Comparison of ENCODE assay signal across 1 cellular context in the genomic region with DNA sequence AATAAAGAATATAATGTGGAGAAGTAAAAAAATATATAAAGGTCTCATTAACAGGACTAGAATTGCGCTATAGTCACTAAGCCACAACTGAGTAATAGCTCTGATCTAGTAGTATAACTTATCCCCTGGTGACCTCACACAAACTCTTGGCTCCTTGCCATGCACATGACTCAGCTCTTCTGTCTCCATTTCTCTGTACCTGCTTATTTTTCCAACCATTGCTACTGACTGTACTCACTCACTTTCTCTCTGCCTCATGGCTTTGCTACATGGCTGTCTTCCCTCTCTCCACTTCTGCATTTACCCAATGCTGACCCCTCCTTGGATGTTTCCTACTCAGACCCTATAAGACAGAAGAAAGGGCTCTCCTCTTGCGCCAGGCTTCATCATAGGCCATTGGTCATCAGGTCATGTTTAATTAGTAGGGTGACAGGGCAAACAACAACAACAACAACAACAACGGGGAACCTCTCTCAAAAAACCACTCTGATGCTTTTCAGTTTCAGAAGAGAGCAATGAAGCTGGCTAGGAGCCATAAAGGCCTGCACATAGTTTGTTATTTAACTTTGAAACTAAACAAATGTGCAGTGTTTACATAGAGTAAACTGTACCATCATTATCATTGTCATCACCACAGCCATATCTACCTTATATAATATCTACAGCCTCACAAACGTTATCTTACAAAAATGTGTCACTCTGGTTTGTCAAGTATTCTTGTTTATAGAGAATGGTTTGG.
TF ChIP-seq lines count a peak whose summit lies in the region.

No MANE protein-coding gene starts in this region.

TF ChIP-seq in HEK293, 187 proteins besides CTCF, POLR2A, EP300 and RAD21 (continued from another document):
- TF ChIP-seq, protein P1, sequence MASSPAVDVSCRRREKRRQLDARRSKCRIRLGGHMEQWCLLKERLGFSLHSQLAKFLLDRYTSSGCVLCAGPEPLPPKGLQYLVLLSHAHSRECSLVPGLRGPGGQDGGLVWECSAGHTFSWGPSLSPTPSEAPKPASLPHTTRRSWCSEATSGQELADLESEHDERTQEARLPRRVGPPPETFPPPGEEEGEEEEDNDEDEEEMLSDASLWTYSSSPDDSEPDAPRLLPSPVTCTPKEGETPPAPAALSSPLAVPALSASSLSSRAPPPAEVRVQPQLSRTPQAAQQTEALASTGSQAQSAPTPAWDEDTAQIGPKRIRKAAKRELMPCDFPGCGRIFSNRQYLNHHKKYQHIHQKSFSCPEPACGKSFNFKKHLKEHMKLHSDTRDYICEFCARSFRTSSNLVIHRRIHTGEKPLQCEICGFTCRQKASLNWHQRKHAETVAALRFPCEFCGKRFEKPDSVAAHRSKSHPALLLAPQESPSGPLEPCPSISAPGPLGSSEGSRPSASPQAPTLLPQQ (tag by site-specific recombination; IDR thresholded peaks at IDR 0.05), result 0 out of 2 replicates have a peak, but pooled peaks have one; percentile 19
- TF ChIP-seq, protein P2, sequence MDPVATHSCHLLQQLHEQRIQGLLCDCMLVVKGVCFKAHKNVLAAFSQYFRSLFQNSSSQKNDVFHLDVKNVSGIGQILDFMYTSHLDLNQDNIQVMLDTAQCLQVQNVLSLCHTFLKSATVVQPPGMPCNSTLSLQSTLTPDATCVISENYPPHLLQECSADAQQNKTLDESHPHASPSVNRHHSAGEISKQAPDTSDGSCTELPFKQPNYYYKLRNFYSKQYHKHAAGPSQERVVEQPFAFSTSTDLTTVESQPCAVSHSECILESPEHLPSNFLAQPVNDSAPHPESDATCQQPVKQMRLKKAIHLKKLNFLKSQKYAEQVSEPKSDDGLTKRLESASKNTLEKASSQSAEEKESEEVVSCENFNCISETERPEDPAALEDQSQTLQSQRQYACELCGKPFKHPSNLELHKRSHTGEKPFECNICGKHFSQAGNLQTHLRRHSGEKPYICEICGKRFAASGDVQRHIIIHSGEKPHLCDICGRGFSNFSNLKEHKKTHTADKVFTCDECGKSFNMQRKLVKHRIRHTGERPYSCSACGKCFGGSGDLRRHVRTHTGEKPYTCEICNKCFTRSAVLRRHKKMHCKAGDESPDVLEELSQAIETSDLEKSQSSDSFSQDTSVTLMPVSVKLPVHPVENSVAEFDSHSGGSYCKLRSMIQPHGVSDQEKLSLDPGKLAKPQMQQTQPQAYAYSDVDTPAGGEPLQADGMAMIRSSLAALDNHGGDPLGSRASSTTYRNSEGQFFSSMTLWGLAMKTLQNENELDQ (tag by site-specific recombination; IDR thresholded peaks at IDR 0.05; ENCODE audit: low read depth), result no peak
- TF ChIP-seq, protein P3, sequence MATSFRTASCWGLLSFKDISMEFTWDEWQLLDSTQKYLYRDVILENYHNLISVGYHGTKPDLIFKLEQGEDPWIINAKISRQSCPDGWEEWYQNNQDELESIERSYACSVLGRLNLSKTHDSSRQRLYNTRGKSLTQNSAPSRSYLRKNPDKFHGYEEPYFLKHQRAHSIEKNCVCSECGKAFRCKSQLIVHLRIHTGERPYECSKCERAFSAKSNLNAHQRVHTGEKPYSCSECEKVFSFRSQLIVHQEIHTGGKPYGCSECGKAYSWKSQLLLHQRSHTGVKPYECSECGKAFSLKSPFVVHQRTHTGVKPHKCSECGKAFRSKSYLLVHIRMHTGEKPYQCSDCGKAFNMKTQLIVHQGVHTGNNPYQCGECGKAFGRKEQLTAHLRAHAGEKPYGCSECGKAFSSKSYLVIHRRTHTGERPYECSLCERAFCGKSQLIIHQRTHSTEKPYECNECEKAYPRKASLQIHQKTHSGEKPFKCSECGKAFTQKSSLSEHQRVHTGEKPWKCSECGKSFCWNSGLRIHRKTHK (tag by site-specific recombination; IDR thresholded peaks at IDR 0.05), result no peak
- TF ChIP-seq ZFP37 (tag by site-specific recombination; IDR thresholded peaks at IDR 0.05) (peak; percentile 56; the same call in 1 of the 2 replicates), ZNF184 (tag by site-specific recombination; IDR thresholded peaks at IDR 0.05) (peak; percentile 83; the same call in 1 of the 2 replicates), ZNF132 (tag by site-specific recombination; IDR thresholded peaks at IDR 0.05; ENCODE audit: borderline replicate concordance) (no peak), MZF1 (tag by site-specific recombination; IDR thresholded peaks at IDR 0.05; ENCODE audit: borderline replicate concordance) (no peak), ZBTB1 (tag by site-specific recombination; IDR thresholded peaks at IDR 0.05) (no peak), ZNF248 (tag by site-specific recombination; IDR thresholded peaks at IDR 0.05) (peak; percentile 55; the same call in 1 of the 2 replicates), YY1 (tag by site-specific recombination; IDR thresholded peaks at IDR 0.05) (no peak), ZEB2 (tag by site-specific recombination; IDR thresholded peaks at IDR 0.05) (peak; percentile 44; the same call in 1 of the 2 replicates), ZNF335 (tag by site-specific recombination; conservative IDR thresholded peaks at IDR 0.05) (peak; percentile 16; the same call in 1 of the 2 replicates), ZNF701 (tag by site-specific recombination; IDR thresholded peaks at IDR 0.05) (no peak), ZNF324 (tag by site-specific recombination; IDR thresholded peaks at IDR 0.05) (0 out of 2 replicates have a peak, but pooled peaks have one; percentile 43)
- TF ChIP-seq, protein P4, sequence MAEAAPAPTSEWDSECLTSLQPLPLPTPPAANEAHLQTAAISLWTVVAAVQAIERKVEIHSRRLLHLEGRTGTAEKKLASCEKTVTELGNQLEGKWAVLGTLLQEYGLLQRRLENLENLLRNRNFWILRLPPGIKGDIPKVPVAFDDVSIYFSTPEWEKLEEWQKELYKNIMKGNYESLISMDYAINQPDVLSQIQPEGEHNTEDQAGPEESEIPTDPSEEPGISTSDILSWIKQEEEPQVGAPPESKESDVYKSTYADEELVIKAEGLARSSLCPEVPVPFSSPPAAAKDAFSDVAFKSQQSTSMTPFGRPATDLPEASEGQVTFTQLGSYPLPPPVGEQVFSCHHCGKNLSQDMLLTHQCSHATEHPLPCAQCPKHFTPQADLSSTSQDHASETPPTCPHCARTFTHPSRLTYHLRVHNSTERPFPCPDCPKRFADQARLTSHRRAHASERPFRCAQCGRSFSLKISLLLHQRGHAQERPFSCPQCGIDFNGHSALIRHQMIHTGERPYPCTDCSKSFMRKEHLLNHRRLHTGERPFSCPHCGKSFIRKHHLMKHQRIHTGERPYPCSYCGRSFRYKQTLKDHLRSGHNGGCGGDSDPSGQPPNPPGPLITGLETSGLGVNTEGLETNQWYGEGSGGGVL (tag by site-specific recombination; IDR thresholded peaks at IDR 0.05), result peak; percentile 54
- TF ChIP-seq, protein P5, sequence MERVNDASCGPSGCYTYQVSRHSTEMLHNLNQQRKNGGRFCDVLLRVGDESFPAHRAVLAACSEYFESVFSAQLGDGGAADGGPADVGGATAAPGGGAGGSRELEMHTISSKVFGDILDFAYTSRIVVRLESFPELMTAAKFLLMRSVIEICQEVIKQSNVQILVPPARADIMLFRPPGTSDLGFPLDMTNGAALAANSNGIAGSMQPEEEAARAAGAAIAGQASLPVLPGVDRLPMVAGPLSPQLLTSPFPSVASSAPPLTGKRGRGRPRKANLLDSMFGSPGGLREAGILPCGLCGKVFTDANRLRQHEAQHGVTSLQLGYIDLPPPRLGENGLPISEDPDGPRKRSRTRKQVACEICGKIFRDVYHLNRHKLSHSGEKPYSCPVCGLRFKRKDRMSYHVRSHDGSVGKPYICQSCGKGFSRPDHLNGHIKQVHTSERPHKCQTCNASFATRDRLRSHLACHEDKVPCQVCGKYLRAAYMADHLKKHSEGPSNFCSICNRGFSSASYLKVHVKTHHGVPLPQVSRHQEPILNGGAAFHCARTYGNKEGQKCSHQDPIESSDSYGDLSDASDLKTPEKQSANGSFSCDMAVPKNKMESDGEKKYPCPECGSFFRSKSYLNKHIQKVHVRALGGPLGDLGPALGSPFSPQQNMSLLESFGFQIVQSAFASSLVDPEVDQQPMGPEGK (tag by site-specific recombination; IDR thresholded peaks at IDR 0.05), result 0 out of 2 replicates have a peak, but pooled peaks have one; percentile 15
TF ChIP-seq in HEK293: peak in this region for 37.
